In genomic region chr9:124795881-124796415, GRCh38 we compare ENCODE assay signal across 1 cellular context.
TF ChIP-seq lines count a peak whose summit lies in the region.

No MANE protein-coding gene starts in this region.

TF ChIP-seq in IMR-90, 13 proteins besides CTCF, POLR2A, EP300 and RAD21:
- TF ChIP-seq MXI1 (IDR thresholded peaks at IDR 0.05; ENCODE audit: borderline replicate concordance, low read depth, low read length) (no peak), RFX5 (IDR thresholded peaks at IDR 0.05; ENCODE audit: low read depth, low read length) (no peak), SMC3 (IDR thresholded peaks at IDR 0.05; ENCODE audit: low read depth, low read length) (no peak), NFE2L2 (IDR thresholded peaks at IDR 0.05; ENCODE audit: low read depth, low read length) (no peak), FOS (IDR thresholded peaks at IDR 0.05; ENCODE audit: low read depth, low read length) (no peak), MAZ (IDR thresholded peaks at IDR 0.05; ENCODE audit: borderline replicate concordance, low read depth, low read length) (no peak), USF2 (IDR thresholded peaks at IDR 0.05; ENCODE audit: low read depth, low read length) (no peak), MAFK (IDR thresholded peaks at IDR 0.05; ENCODE audit: low read depth, low read length) (no peak), BHLHE40 (IDR thresholded peaks at IDR 0.05; ENCODE audit: low read depth, low read length) (no peak), ELK1 (IDR thresholded peaks at IDR 0.05; ENCODE audit: borderline replicate concordance, low read depth, low read length) (no peak), RCOR1 (IDR thresholded peaks at IDR 0.05; ENCODE audit: insufficient replicate concordance, low read length) (no peak), CHD1 (IDR thresholded peaks at IDR 0.05; ENCODE audit: low read depth, low read length) (no peak), CEBPB (IDR thresholded peaks at IDR 0.05; ENCODE audit: low read depth, low read length) (no peak)
